ENCODE assay signal across 26 cellular contexts in genomic region chr20:62597416-62598115, GRCh38. TPM values are rescaled to one million over a fixed set of nuclear protein-coding genes. Genes with fewer than 3 reads are reported as not detected.
DNase-seq lines count a peak whose midpoint lies in the region; ATAC-seq, FAIRE-seq and TF ChIP-seq lines count a peak whose summit lies in the region.
"Had no signal": no experiment of that assay in that cellular context is flagged by ENCODE, and none has a peak within 500 bp of the region (broad histone marks: within the 10 kb centered on the region; RNA-seq: fewer than 3 reads in every experiment).

No MANE protein-coding gene starts in this region.

- no TSS peak for BruUV-seq in HepG2 (replicated peaks; lab: Mats Ljungman, UMichigan)

- H3K4me3 Mint-ChIP-seq in activated naive CD8-positive, alpha-beta T cell treated with anti-CD3 and anti-CD28 coated beads, Interleukin-2, amount 50 U/mL, for 24 hours = no peak overlapping the region
- H3K4me3 Mint-ChIP-seq: CD8-positive, alpha-beta memory T cell had no signal

- H2AFZ ChIP-seq in HepG2 (ENCODE audit: low read length) = no peak overlapping the region

- H3K27me3 Mint-ChIP-seq in activated naive CD8-positive, alpha-beta T cell treated with anti-CD3 and anti-CD28 coated beads, Interleukin-2, amount 50 U/mL, for 24 hours = peaks cover 46% of the 10 kb centered on the region

- no peak for TF ChIP-seq RAD21 in HepG2 (CRISPR knock-in tag; IDR thresholded peaks at IDR 0.05)

- intact Hi-C loops in Right ventricle myocardium inferior (cut with DNase I) (no loop called here), left cardiac atrium (cut with DNase I) (no loop called here), HepG2 (cut with micrococcal nuclease; ENCODE audit: unreplicated experiment) (loop anchor here (5.0 kb wide), 1 partner anchor 1350 kb away; no protein-coding TSS in a partner anchor), upper lobe of right lung (cut with DNase I) (no loop called here)

- H3K9me3 ChIP-seq in HepG2 (ENCODE audit: low read length) (no peaks in the 10 kb centered on the region), upper lobe of right lung (no peaks in the 10 kb centered on the region)
- H3K9me3 ChIP-seq: BE2C had no signal

- H4K20me1 ChIP-seq in HepG2 (ENCODE audit: insufficient read depth, low read length) = no peaks in the 10 kb centered on the region; the same call in 1 of the 2 replicates

- TF ChIP-seq CTCF in HepG2 (CRISPR knock-in tag; IDR thresholded peaks at IDR 0.05) = no peak
- TF ChIP-seq CTCF in upper lobe of right lung (IDR thresholded peaks at IDR 0.05) = no peak

- in situ Hi-C loops in HepG2 (cut with HindIII; ENCODE audit: extremely low pct_ligation_motif_present, low pct_unique_long_range_greater_than_20kb) = no loop called here

- H3K4me1 Mint-ChIP-seq in activated naive CD8-positive, alpha-beta T cell treated with anti-CD3 and anti-CD28 coated beads, Interleukin-2, amount 50 U/mL, for 24 hours = peaks cover 16% of the 10 kb centered on the region

- 19% methylated on average over 14 of the region's 15 CpGs for WGBS in HepG2 (ENCODE audit: low lambda C conversion rate)

- POLR2A ChIA-PET in HepG2 (lab: Yijun Ruan, JAX) = no interaction called here

- no peak overlapping the region for H3K27ac Mint-ChIP-seq in activated naive CD8-positive, alpha-beta T cell treated with anti-CD3 and anti-CD28 coated beads, Interleukin-2, amount 50 U/mL, for 24 hours

- DNase-seq in Right ventricle myocardium inferior (ENCODE audit: missing footprints) (peak; percentile 47), left cardiac atrium (no peak), RPMI8226 (peak; percentile 32), HepG2 (ENCODE audit: low spot score) (no peak), upper lobe of right lung (no peak)
- no peak for DNase-seq in activated naive CD8-positive, alpha-beta T cell treated with anti-CD3 and anti-CD28 coated beads, Interleukin-2, amount 50 U/mL, for 24 hours
- DNase-seq: ACHN; BE2C; CD8-positive, alpha-beta memory T cell; DMS 273 treated with DMSO at 0.1 percent for 48 hours; DMS79; EL; GDM1; KBM-7; MG63; NCI-H1105 treated with DMSO at 0.1 percent for 48 hours; NCI-H2029; NCI-H446; NCI-H524 treated with DMSO at 0.1 percent for 48 hours; NCI-H774; SHP77 treated with DMSO at 0.1 percent for 48 hours had no signal

- H3K4me3 ChIP-seq in HepG2 (replicated peaks in 1 of 3; ENCODE audit: insufficient read depth in 1 of 3, low read depth in 2 of 3, low read length in 3 of 3) = no peak overlapping the region
- no peak overlapping the region for H3K4me3 ChIP-seq in upper lobe of right lung
- H3K4me3 ChIP-seq: MG63 had no signal

- no peaks in the 10 kb centered on the region for H3K36me3 Mint-ChIP-seq in activated naive CD8-positive, alpha-beta T cell treated with anti-CD3 and anti-CD28 coated beads, Interleukin-2, amount 50 U/mL, for 24 hours (ENCODE audit: low read depth)
- H3K36me3 Mint-ChIP-seq: CD8-positive, alpha-beta memory T cell had no signal

- H3K27me3 ChIP-seq in HepG2 (ENCODE audit: control insufficient read depth in 1 of 2, insufficient read depth in 2 of 2, low read length in 2 of 2) = peaks cover 29 to 94% of the 10 kb centered on the region in 2 experiments
- H3K27me3 ChIP-seq in upper lobe of right lung = peaks cover 7% of the 10 kb centered on the region
- H3K27me3 ChIP-seq: MG63 had no signal

- H3K36me3 ChIP-seq in HepG2 (replicated peaks in 1 of 2; ENCODE audit: control insufficient read depth in 1 of 2, insufficient read depth in 2 of 2, low read length in 2 of 2) (no peaks in the 10 kb centered on the region), upper lobe of right lung (no peaks in the 10 kb centered on the region)
- H3K36me3 ChIP-seq: BE2C, MG63 had no signal

- H3K9ac ChIP-seq in HepG2 (ENCODE audit: insufficient read depth, low read depth, low read length) = no peak overlapping the region

- no peak for FAIRE-seq in HepG2 (lab: Jason Lieb, UNC)
- FAIRE-seq: GM12891, GM19239, H54 had no signal

- TF ChIP-seq EP300 in HepG2 (IDR thresholded peaks at IDR 0.05; ENCODE audit: low read depth in 2 of 2, low read length in 2 of 2) (no peak), HepG2 (CRISPR knock-in tag; IDR thresholded peaks at IDR 0.05; ENCODE audit: borderline replicate concordance) (no peak)

- H3K79me2 ChIP-seq in HepG2 (ENCODE audit: insufficient read depth, low read length) = no peaks in the 10 kb centered on the region

- no peak for ATAC-seq in Right ventricle myocardium inferior
- ATAC-seq in left cardiac atrium = no peak
- ATAC-seq in HepG2 = no peak
- peak; percentile 8 for ATAC-seq in upper lobe of right lung
- ATAC-seq in GM18873 (IDR thresholded peaks at IDR 0.05; ENCODE audit: low FRiP score, unreplicated experiment) = no peak
- no peak for ATAC-seq in activated naive CD8-positive, alpha-beta T cell treated with anti-CD3 and anti-CD28 coated beads, Interleukin-2, amount 50 U/mL, for 24 hours

- no peaks in the 10 kb centered on the region for H3K9me3 Mint-ChIP-seq in activated naive CD8-positive, alpha-beta T cell treated with anti-CD3 and anti-CD28 coated beads, Interleukin-2, amount 50 U/mL, for 24 hours
- H3K9me3 Mint-ChIP-seq: CD8-positive, alpha-beta memory T cell had no signal

- H3K4me1 ChIP-seq in HepG2 (ENCODE audit: insufficient read depth, low read length) = no peaks in the 10 kb centered on the region
- H3K4me1 ChIP-seq in upper lobe of right lung = peaks cover 7% of the 10 kb centered on the region
- H3K4me1 ChIP-seq: BE2C had no signal

- TF ChIP-seq POLR2A in HepG2 (IDR thresholded peaks at IDR 0.05; ENCODE audit: insufficient read depth in 1 of 2, low read depth in 2 of 2, low read length in 2 of 2) = no peak

- H3K27ac ChIP-seq in HepG2 (ENCODE audit: extremely low read length, insufficient read depth, low read length) (no peak overlapping the region), upper lobe of right lung (no peak overlapping the region)
- H3K27ac ChIP-seq: 22Rv1 had no signal

- CTCF ChIA-PET in HepG2 (lab: Yijun Ruan, JAX; ENCODE audit: low intra/inter-chr PET ratio, low total read pairs) = no interaction called here

- H3K4me2 ChIP-seq in HepG2 (ENCODE audit: low read depth, low read length) = no peak overlapping the region

TF ChIP-seq in HepG2, 621 proteins besides CTCF, POLR2A, EP300 and RAD21 (continues in another document):
- TF ChIP-seq ZSCAN25 (CRISPR knock-in tag; IDR thresholded peaks at IDR 0.05) (no peak), SNAPC5 (CRISPR knock-in tag; IDR thresholded peaks at IDR 0.05; ENCODE audit: borderline replicate concordance) (no peak)

RNA-seq across cellular contexts. Expression of gene SLCO4A1, which starts 44.7 kb away (rescaled TPM):
- 15.5 TPM for total RNA-seq in Right ventricle myocardium inferior
- total RNA-seq in left cardiac atrium = 10 to 100 TPM; 15.1 to 35.5 TPM
- total RNA-seq in HepG2 (2016; rRNA removed; fragmentation: Illumina TruSeq; extraction: Trizol) = 23.8 and 55.5 TPM in 2 replicates
- 21.3 and 22.4 TPM in 2 replicates for total RNA-seq in HepG2 (2016; cell fraction: cytosol; rRNA removed; fragmentation: Illumina TruSeq; extraction: Trizol; ENCODE audit: low read depth)
- total RNA-seq in HepG2 (2016; cell fraction: insoluble cytoplasmic fraction; rRNA removed; fragmentation: Illumina TruSeq; extraction: Trizol) = 20.7 and 58.6 TPM in 2 replicates
- 31.3 and 32.0 TPM in 2 replicates for total RNA-seq in HepG2 (2016; cell fraction: membrane; rRNA removed; fragmentation: Illumina TruSeq; extraction: Trizol)
- 55.7 and 65.4 TPM in 2 replicates for total RNA-seq in HepG2 (2016; cell fraction: nucleus; rRNA removed; fragmentation: Illumina TruSeq; extraction: Trizol)
- polyA plus RNA-seq in HepG2 (2011; rRNA removed) = 91.3 and 112 TPM in 2 replicates
- polyA plus RNA-seq in HepG2 (2011; cell fraction: cytosol; rRNA removed) = 53.2 and 96.9 TPM in 2 replicates
- 133 and 239 TPM in 2 replicates for polyA plus RNA-seq in HepG2 (2011; cell fraction: nucleus; rRNA removed)
- 48.1 and 97.6 TPM in 2 replicates for polyA plus RNA-seq in HepG2 (2012)
- 14.3 and 17.6 TPM in 2 replicates for polyA plus RNA-seq in HepG2 (2016; cell fraction: cytosol; fragmentation: Illumina TruSeq; extraction: Trizol; ENCODE audit: low read depth)
- polyA plus RNA-seq in HepG2 (2016; cell fraction: insoluble cytoplasmic fraction; fragmentation: Illumina TruSeq; extraction: Trizol; ENCODE audit: low read depth) = 25.9 and 26.2 TPM in 2 replicates
- polyA plus RNA-seq in HepG2 (2016; cell fraction: membrane; fragmentation: Illumina TruSeq; extraction: Trizol; ENCODE audit: low read depth) = 21.9 and 22.4 TPM in 2 replicates
- polyA plus RNA-seq in HepG2 (2016; cell fraction: nucleus; fragmentation: Illumina TruSeq; extraction: Trizol; ENCODE audit: insufficient read depth, low read depth) = 114 and 125 TPM in 2 replicates
- polyA minus RNA-seq in HepG2 (2011; rRNA and poly(A)+ RNA removed; ENCODE audit: low replicate concordance) = 44.0 and 104 TPM in 2 replicates
- polyA minus RNA-seq in HepG2 (2011; cell fraction: cytosol; rRNA and poly(A)+ RNA removed) = 27.7 and 39.2 TPM in 2 replicates
- polyA minus RNA-seq in HepG2 (2011; cell fraction: nucleus; rRNA and poly(A)+ RNA removed) = 31.2 and 42.4 TPM in 2 replicates
- total RNA-seq in upper lobe of right lung = 63.3 TPM

Comparison
In these comparisons a context has a peak if more than half of its experiments do, and no peak if none do; other contexts are left out.
1. DNase-seq: peak in Right ventricle myocardium inferior (single experiment) and RPMI8226 (single experiment); none in left cardiac atrium (single experiment), HepG2 (single experiment), upper lobe of right lung (single experiment) and activated naive CD8-positive, alpha-beta T cell treated with anti-CD3 and anti-CD28 coated beads, Interleukin-2, amount 50 U/mL, for 24 hours (single experiment).